8 cellular contexts compared by ENCODE assay signal in genomic region chr5:134184155-134185135, GRCh38. TPM values are rescaled to one million over a fixed set of nuclear protein-coding genes. Genes with fewer than 3 reads are reported as not detected.
DNase-seq lines count a peak whose midpoint lies in the region; ATAC-seq and TF ChIP-seq lines count a peak whose summit lies in the region.

No MANE protein-coding gene starts in this region.

- no peak overlapping the region for H3K4me3 ChIP-seq in A673 (ENCODE audit: low read depth, low read length, poor library complexity, severe bottlenecking)
- H3K4me3 ChIP-seq in thoracic aorta = no peak overlapping the region

- POLR2A ChIA-PET in A673 (lab: Charles Lee; ENCODE audit: low non-redundant PET) = no interaction called here

- H3K9me3 ChIP-seq in A673 (ENCODE audit: low read depth, low read length, poor library complexity, severe bottlenecking) = no peaks in the 10 kb centered on the region
- no peaks in the 10 kb centered on the region for H3K9me3 ChIP-seq in thoracic aorta

- TF ChIP-seq CTCF in A673 (conservative IDR thresholded peaks at IDR 0.05; ENCODE audit: low read depth, low read length) (peak; percentile 86), thoracic aorta (IDR thresholded peaks at IDR 0.05) (peak; percentile 92)

- no TSS peak for BruUV-seq in A673 (replicated peaks; lab: Mats Ljungman, UMichigan)

- peak; percentile 81 for ATAC-seq in GM18511 (IDR thresholded peaks at IDR 0.05; ENCODE audit: unreplicated experiment)
- peak; percentile 86 for ATAC-seq in HG03354 (IDR thresholded peaks at IDR 0.05; ENCODE audit: poor library complexity, severe bottlenecking, unreplicated experiment)
- ATAC-seq in thoracic aorta (ENCODE audit: insufficient number of reproducible peaks, low FRiP score, low read depth) = no peak

- H3K27me3 ChIP-seq in A673 (replicated peaks; ENCODE audit: insufficient read depth, low read depth, low read length, poor library complexity) (no peaks in the 10 kb centered on the region), thoracic aorta (replicated peaks; ENCODE audit: insufficient read depth) (no peaks in the 10 kb centered on the region)

- intact Hi-C loops in A673 (cut with micrococcal nuclease; ENCODE audit: unreplicated experiment) = loop anchor here (2.0 to 5.0 kb wide), 2 partner anchors 104 to 398 kb away; no protein-coding TSS in a partner anchor

- DNase-seq in A673 (ENCODE audit: low spot score) = peak; percentile 67
- DNase-seq in activated T-cell treated with anti-CD3 and anti-CD28 coated beads, Interleukin-2, amount 50 U/mL, for 48 hours = peak; percentile 87
- DNase-seq in fibroblast of the conjunctiva (ENCODE audit: low read depth) = peak; percentile 55
- DNase-seq in occipital lobe (lab: John Stamatoyannopoulos, UW) = peak; percentile 15
- peak; percentile 8 for DNase-seq in thoracic aorta (ENCODE audit: low spot score)

- H3K36me3 ChIP-seq in A673 (ENCODE audit: insufficient read depth, low read length, poor library complexity, severe bottlenecking) (no peaks in the 10 kb centered on the region), thoracic aorta (no peaks in the 10 kb centered on the region)

- H3K4me1 ChIP-seq in A673 (ENCODE audit: insufficient read depth, low read length, poor library complexity, severe bottlenecking) (no peaks in the 10 kb centered on the region), thoracic aorta (ENCODE audit: control insufficient read depth in 1 of 2, low read depth in 2 of 2) (no peaks in the 10 kb centered on the region)

- CTCF ChIA-PET in A673 (lab: Charles Lee) = interaction anchor here (1.0 kb wide), 1 partner anchor 105 kb away, joined by 3 read pairs; no protein-coding TSS in a partner anchor

- H3K27ac ChIP-seq in A673 (ENCODE audit: low read depth, low read length, poor library complexity, severe bottlenecking) = no peak overlapping the region
- no peak overlapping the region for H3K27ac ChIP-seq in thoracic aorta

TF ChIP-seq in PFSK-1, 5 proteins besides CTCF, POLR2A, EP300 and RAD21:
- peak; percentile 51 for TF ChIP-seq FOXP2 (optimal IDR thresholded peaks at IDR 0.05; ENCODE audit: borderline replicate concordance, extremely low read depth, extremely low read length, insufficient read depth)
- no peak for TF ChIP-seq REST (IDR thresholded peaks at IDR 0.05; ENCODE audit: insufficient read depth in 1 of 2, low read depth in 2 of 2, low read length in 2 of 2)

RNA-seq across cellular contexts. Expression of gene SKP1, which starts 7.7 kb away (rescaled TPM):
- total RNA-seq in A673 (2021) = 409 and 465 TPM in 2 replicates
- polyA plus RNA-seq in PFSK-1 (2012; ENCODE audit: insufficient read length, low read depth) = 145 TPM
- total RNA-seq in occipital lobe = 178 TPM
- total RNA-seq in thoracic aorta = 100 to 1,000 TPM; 206 to 236 TPM

RNA-seq across cellular contexts. Expression of gene PPP2CA, which starts 41.4 kb away (rescaled TPM):
- total RNA-seq in A673 (2021) (227 and 233 TPM in 2 replicates), occipital lobe (128 TPM), thoracic aorta (100 to 1,000 TPM in 1 of 2 donors, 10 to 100 TPM in 1; 53.9 to 145 TPM)
- 177 TPM for polyA plus RNA-seq in PFSK-1 (2012; ENCODE audit: insufficient read length, low read depth)

Comparison
In these comparisons a context has a peak if more than half of its experiments do, and no peak if none do; other contexts are left out.
1. DNase-seq: peak in every context shown above with its lines; median percentile 87 in activated T-cell treated with anti-CD3 and anti-CD28 coated beads, Interleukin-2, amount 50 U/mL, for 48 hours; 67 in A673; 55 in fibroblast of the conjunctiva; 15 in occipital lobe; 8 in thoracic aorta.